ENCODE assay signal across 22 cellular contexts in the genomic region with DNA sequence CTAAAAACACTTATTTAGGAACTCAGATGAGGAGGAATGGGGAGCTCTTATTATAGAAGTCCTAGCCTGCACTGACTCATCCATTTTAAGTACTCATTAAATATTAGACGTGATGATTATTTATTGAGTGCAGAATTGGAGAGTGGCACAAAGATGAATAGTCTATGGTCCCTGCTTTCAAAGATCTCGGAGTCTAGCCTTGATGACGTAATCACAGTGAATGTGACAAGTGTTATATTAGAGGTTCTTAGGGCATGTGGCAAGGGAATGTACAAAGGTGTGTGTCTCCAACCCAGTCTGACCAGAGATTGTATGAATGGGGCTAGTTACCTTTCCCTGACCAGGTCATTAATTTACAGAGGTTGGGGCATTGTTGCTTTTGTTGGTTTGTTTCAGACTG.
DNase-seq lines count a peak whose midpoint lies in the region; ATAC-seq, FAIRE-seq and TF ChIP-seq lines count a peak whose summit lies in the region.
"Had no signal": no experiment of that assay in that cellular context is flagged by ENCODE, and none has a peak within 500 bp of the region (broad histone marks: within the 10 kb centered on the region; RNA-seq: fewer than 3 reads in every experiment).

No MANE protein-coding gene starts in this region.

- no peak overlapping the region for H3K9ac ChIP-seq in GM12878 (ENCODE audit: control insufficient read depth, insufficient read depth, low read length)
- H3K9ac ChIP-seq: BLaER1 treated with 17β-estradiol and CSF1 and Interleukin-3, amounts not matched to agents 10 nM and 100 nM had no signal

- no peak for ATAC-seq in GM12878
- ATAC-seq in esophagus mucosa: peak; percentile 10
- ATAC-seq: A549; CD8-positive, alpha-beta T cell had no signal

- H3K4me1 ChIP-seq in GM12878 (ENCODE audit: control insufficient read depth, insufficient read depth, low read length): no peaks in the 10 kb centered on the region
- H3K4me1 ChIP-seq: A549, Caco-2 had no signal

- RAD21 ChIA-PET in GM12878 (lab: Charles Lee; ENCODE audit: unreplicated experiment): interaction anchor here (1.2 kb wide), 1 partner anchor 95 kb away, joined by 3 read pairs; no protein-coding TSS in a partner anchor

- H3K4me2 ChIP-seq in GM12878 (ENCODE audit: control insufficient read depth, insufficient read depth): no peak overlapping the region
- H3K4me2 ChIP-seq: A549; BLaER1 treated with 17β-estradiol and CSF1 and Interleukin-3, amounts not matched to agents 10 nM and 100 nM had no signal

- in situ Hi-C loops in GM12878 (cut with MboI): no loop called here

- intact Hi-C loops in GM12878 (cut with micrococcal nuclease; ENCODE audit: unreplicated experiment): loop anchor here (5.0 kb wide), 1 partner anchor 93 kb away; no protein-coding TSS in a partner anchor

- no peak for TF ChIP-seq POLR2A in GM12878 (IDR thresholded peaks at IDR 0.05; ENCODE audit: low read depth, low read length)

- 33% methylated on average over 3 of the region's 3 CpGs for WGBS in GM12878 (ENCODE audit: insufficient coverage, insufficient replicate concordance, low lambda C conversion rate, missing lambda C conversion rate)

- no peaks in the 10 kb centered on the region for H3K36me3 ChIP-seq in GM12878 (ENCODE audit: control insufficient read depth in 2 of 2, insufficient read depth in 2 of 2, low read length in 1 of 2)
- H3K36me3 ChIP-seq: BLaER1 treated with 17β-estradiol and CSF1 and Interleukin-3, amounts not matched to agents 10 nM and 100 nM had no signal

- no peak for TF ChIP-seq RAD21 in GM12878 (IDR thresholded peaks at IDR 0.05; ENCODE audit: insufficient read depth, low read depth, low read length)

- TF ChIP-seq EP300 in GM12878 (IDR thresholded peaks at IDR 0.05; ENCODE audit: borderline replicate concordance in 1 of 2, control insufficient read depth in 1 of 2, low read depth in 2 of 2, low read length in 2 of 2): no peak

- DNase-seq in DMS79 treated with DMSO at 0.1 percent for 48 hours (lab: John Stamatoyannopoulos, UW) (peak; percentile 1), DMS79 (lab: John Stamatoyannopoulos, UW) (no peak), NCI-H2227 (lab: John Stamatoyannopoulos, UW; ENCODE audit: unreplicated experiment) (peak; percentile 15), NCI-H2227 treated with DMSO at 0.1 percent for 48 hours (lab: John Stamatoyannopoulos, UW) (no peak), GM12878 (ENCODE audit: low read depth, low spot score) (no peak), GM10248 (ENCODE audit: extremely low spot score) (no peak)
- DNase-seq in activated CD8-positive, alpha-beta memory T cell treated with anti-CD3 and anti-CD28 coated beads, Interleukin-2, amount 50 U/mL, for 4 hours: no peak
- DNase-seq: AML-193; Caco-2; Calu3; CD4-positive, alpha-beta T cell; CD8-positive, alpha-beta T cell; GF-D8 had no signal

- POLR2A ChIA-PET in GM12878 (lab: Charles Lee): interaction anchor here (0.6 kb wide), 1 partner anchor 62 kb away, joined by 3 read pairs; no protein-coding TSS in a partner anchor
- POLR2A ChIA-PET in GM10248 (lab: Yijun Ruan, JAX): no interaction called here

- no peak overlapping the region for H3K4me3 ChIP-seq in GM12878
- H3K4me3 ChIP-seq: A549; BLaER1 treated with 17β-estradiol and CSF1 and Interleukin-3, amounts not matched to agents 10 nM and 100 nM had no signal

- no peaks in the 10 kb centered on the region for H4K20me1 ChIP-seq in GM12878 (ENCODE audit: control insufficient read depth, insufficient read depth)
- H4K20me1 ChIP-seq: BLaER1 treated with 17β-estradiol and CSF1 and Interleukin-3, amounts not matched to agents 10 nM and 100 nM had no signal

- TF ChIP-seq CTCF in GM12878 (IDR thresholded peaks at IDR 0.05 in 2 of 3, conservative IDR thresholded peaks at IDR 0.05 in 1 of 3; ENCODE audit: control insufficient read depth in 2 of 3, extremely low read depth in 1 of 3, insufficient read depth in 1 of 3, low read depth in 3 of 3, low read length in 3 of 3): no peak
- TF ChIP-seq CTCF in GM10248 (IDR thresholded peaks at IDR 0.05; ENCODE audit: control extremely low read depth, extremely low read depth, low read depth, missing control alignments): no peak

- FAIRE-seq in GM12878 (lab: Jason Lieb, UNC): no peak
- FAIRE-seq: A549, D721Med, G401.6, GM12891, GM19239 had no signal

- H3K27ac ChIP-seq in GM12878 (ENCODE audit: control insufficient read depth, insufficient read depth): no peak overlapping the region
- H3K27ac ChIP-seq: 22Rv1; A549; BLaER1 treated with 17β-estradiol and CSF1 and Interleukin-3, amounts not matched to agents 10 nM and 100 nM; C4-2B had no signal

- H2AFZ ChIP-seq in GM12878 (ENCODE audit: control insufficient read depth, low read depth, low read length): no peak overlapping the region

- BruUV-seq in GM12878 (replicated peaks; lab: Mats Ljungman, UMichigan): no TSS peak

- H3K79me2 ChIP-seq in GM12878 (ENCODE audit: control insufficient read depth, insufficient read depth, low read length): no peaks in the 10 kb centered on the region

- CTCF ChIA-PET in GM12878 (lab: Yijun Ruan, JAX) (interaction anchor here (0.9 to 7.9 kb wide), 4 partner anchors 16 to 179 kb away, joined by 3 to 157 read pairs (median 96); no protein-coding TSS in a partner anchor), GM10248 (lab: Yijun Ruan, JAX) (interaction anchor here (1.4 to 18.1 kb wide), 5 partner anchors 10 to 140 kb away, joined by 3 to 209 read pairs (median 49); no protein-coding TSS in a partner anchor)

- no peaks in the 10 kb centered on the region; the same call in 2 of the 3 replicates for H3K9me3 ChIP-seq in GM12878 (replicated peaks; ENCODE audit: control insufficient read depth, insufficient read depth, low read length)
- H3K9me3 ChIP-seq: A549; BLaER1 treated with 17β-estradiol and CSF1 and Interleukin-3, amounts not matched to agents 10 nM and 100 nM; Caco-2 had no signal

- H3K27me3 ChIP-seq in GM12878 (replicated peaks in 1 of 2; ENCODE audit: control insufficient read depth in 2 of 2, insufficient read depth in 2 of 2, low read length in 1 of 2): peaks cover 2 to 5% of the 10 kb centered on the region in 2 experiments; a peak in 2 of 4 replicates

- SMC1A ChIA-PET in GM12878 (lab: Charles Lee; ENCODE audit: uncharacterized antibody, unreplicated experiment): interaction anchor here (0.9 to 4.0 kb wide), 5 partner anchors 11 to 138 kb away, joined by 3 to 43 read pairs (median 26); no protein-coding TSS in a partner anchor

TF ChIP-seq in GM12878, 131 proteins besides CTCF, POLR2A, EP300 and RAD21:
- TF ChIP-seq ZZZ3 (IDR thresholded peaks at IDR 0.05; ENCODE audit: control insufficient read depth, insufficient read length, low read depth): no peak
- TF ChIP-seq ZNF24 (IDR thresholded peaks at IDR 0.05): no peak
- TF ChIP-seq, protein P1, sequence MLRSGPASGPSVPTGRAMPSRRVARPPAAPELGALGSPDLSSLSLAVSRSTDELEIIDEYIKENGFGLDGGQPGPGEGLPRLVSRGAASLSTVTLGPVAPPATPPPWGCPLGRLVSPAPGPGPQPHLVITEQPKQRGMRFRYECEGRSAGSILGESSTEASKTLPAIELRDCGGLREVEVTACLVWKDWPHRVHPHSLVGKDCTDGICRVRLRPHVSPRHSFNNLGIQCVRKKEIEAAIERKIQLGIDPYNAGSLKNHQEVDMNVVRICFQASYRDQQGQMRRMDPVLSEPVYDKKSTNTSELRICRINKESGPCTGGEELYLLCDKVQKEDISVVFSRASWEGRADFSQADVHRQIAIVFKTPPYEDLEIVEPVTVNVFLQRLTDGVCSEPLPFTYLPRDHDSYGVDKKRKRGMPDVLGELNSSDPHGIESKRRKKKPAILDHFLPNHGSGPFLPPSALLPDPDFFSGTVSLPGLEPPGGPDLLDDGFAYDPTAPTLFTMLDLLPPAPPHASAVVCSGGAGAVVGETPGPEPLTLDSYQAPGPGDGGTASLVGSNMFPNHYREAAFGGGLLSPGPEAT (IDR thresholded peaks at IDR 0.05; ENCODE audit: low read depth): no peak
- TF ChIP-seq TARDBP (IDR thresholded peaks at IDR 0.05; ENCODE audit: borderline replicate concordance): no peak
- TF ChIP-seq ATF7 (IDR thresholded peaks at IDR 0.05; ENCODE audit: low read depth): peak; percentile 31; the same call in 1 of the 2 replicates
- no peak for TF ChIP-seq HDAC6 (IDR thresholded peaks at IDR 0.05; ENCODE audit: unreplicated experiment)
TF ChIP-seq in GM12878: peak in this region for 1.

Comparison
In these comparisons a context has a peak if more than half of its experiments do, and no peak if none do; other contexts are left out.
1. DNase-seq: peak in DMS79 treated with DMSO at 0.1 percent for 48 hours (single experiment) and NCI-H2227 (single experiment); none in DMS79 (single experiment), NCI-H2227 treated with DMSO at 0.1 percent for 48 hours (single experiment), GM12878 (single experiment), activated CD8-positive, alpha-beta memory T cell treated with anti-CD3 and anti-CD28 coated beads, Interleukin-2, amount 50 U/mL, for 4 hours (single experiment) and GM10248 (single experiment).